Comparison of ENCODE assay signal across 8 cellular contexts in genomic region chr4:105196523-105197145, GRCh38. TPM values are rescaled to one million over a fixed set of nuclear protein-coding genes. Genes with fewer than 3 reads are reported as not detected.
DNase-seq lines count a peak whose midpoint lies in the region; ATAC-seq and TF ChIP-seq lines count a peak whose summit lies in the region.

No MANE protein-coding gene starts in this region.

- H3K36me3 Mint-ChIP-seq in natural killer cell = no peaks in the 10 kb centered on the region
- H3K36me3 Mint-ChIP-seq in natural killer cell treated with Interleukin-12 subunit alpha and Interleukin-12 subunit beta and Interleukin-15 and Interleukin-18, amount 100 ng/mL, for 72 hours = peaks cover 13% of the 10 kb centered on the region
- peaks cover 44% of the 10 kb centered on the region for H3K36me3 Mint-ChIP-seq in activated CD4-positive, alpha-beta T cell treated with anti-CD3 and anti-CD28 coated beads, Interleukin-2, amount 10 ng/mL, durations not matched to agents 24 days and 14 days (ENCODE audit: low read depth)

- no peaks in the 10 kb centered on the region for H3K9me3 ChIP-seq in OCI-LY1 (ENCODE audit: low read length)

- H3K27me3 ChIP-seq in OCI-LY1 (ENCODE audit: insufficient read depth, low read length) = no peaks in the 10 kb centered on the region

- no peaks in the 10 kb centered on the region for H3K9me2 ChIP-seq in OCI-LY1 (ENCODE audit: low read depth, low read length)

- peaks cover 51 to 54% of the 10 kb centered on the region in 2 donors for H3K4me1 Mint-ChIP-seq in natural killer cell
- peaks cover 33 to 48% of the 10 kb centered on the region in 2 donors for H3K4me1 Mint-ChIP-seq in natural killer cell treated with Interleukin-12 subunit alpha and Interleukin-12 subunit beta and Interleukin-15 and Interleukin-18, amount 100 ng/mL, for 72 hours (ENCODE audit: low read depth in 2 of 2)
- peaks cover 29% of the 10 kb centered on the region for H3K4me1 Mint-ChIP-seq in activated CD4-positive, alpha-beta T cell treated with anti-CD3 and anti-CD28 coated beads, Interleukin-2, amount 10 ng/mL, durations not matched to agents 24 days and 14 days

- H3K9ac ChIP-seq in OCI-LY1 (ENCODE audit: low read length) = no peak overlapping the region

- H3F3A ChIP-seq in OCI-LY1 (ENCODE audit: insufficient read depth, low read length) = no peaks in the 10 kb centered on the region

- intact Hi-C loops in natural killer cell (cut with micrococcal nuclease) (no loop called here), Right ventricle myocardium superior (cut with DNase I) (loop anchor here (10.0 kb wide), 1 partner anchor 52 kb away; the partner anchor contains the start of gene TET2)
- intact Hi-C loops in activated CD4-positive, alpha-beta T cell treated with anti-CD3 and anti-CD28 coated beads, Interleukin-2, amount 10 ng/mL, durations not matched to agents 24 days and 14 days (cut with micrococcal nuclease) = loop anchor here (1.0 to 10.0 kb wide), 2 partner anchors 19 to 232 kb away; no protein-coding TSS in a partner anchor

- H3K27me3 Mint-ChIP-seq in natural killer cell (ENCODE audit: low read depth in 2 of 2) = no peaks in the 10 kb centered on the region
- H3K27me3 Mint-ChIP-seq in natural killer cell treated with Interleukin-12 subunit alpha and Interleukin-12 subunit beta and Interleukin-15 and Interleukin-18, amount 100 ng/mL, for 72 hours = no peaks in the 10 kb centered on the region
- no peaks in the 10 kb centered on the region for H3K27me3 Mint-ChIP-seq in activated CD4-positive, alpha-beta T cell treated with anti-CD3 and anti-CD28 coated beads, Interleukin-2, amount 10 ng/mL, durations not matched to agents 24 days and 14 days

- peaks cover 20% of the 10 kb centered on the region for H3K4me1 ChIP-seq in OCI-LY1 (ENCODE audit: insufficient read depth, low read length, severe bottlenecking)

- H3K4me3 ChIP-seq in OCI-LY1 (ENCODE audit: low read depth, low read length, poor library complexity, severe bottlenecking) = no peak overlapping the region

- peak in 2 of 3 donors; percentile 36 to 76 for ATAC-seq in natural killer cell
- no peak for ATAC-seq in natural killer cell treated with Interleukin-12 subunit alpha and Interleukin-12 subunit beta and Interleukin-15 and Interleukin-18, amount 100 ng/mL, for 72 hours
- peak; percentile 69 for ATAC-seq in Right ventricle myocardium superior (ENCODE audit: poor library complexity)

- DNase-seq in natural killer cell (no peak), Right ventricle myocardium superior (no peak), putamen (ENCODE audit: low spot score) (no peak), NCI-H146 treated with DMSO at 0.1 percent for 48 hours (lab: John Stamatoyannopoulos, UW; ENCODE audit: unreplicated experiment) (no peak), DMS114 treated with DMSO at 0.1 percent for 48 hours (lab: John Stamatoyannopoulos, UW; ENCODE audit: unreplicated experiment) (no peak)
- DNase-seq in natural killer cell treated with Interleukin-12 subunit alpha and Interleukin-12 subunit beta and Interleukin-15 and Interleukin-18, amount 100 ng/mL, for 72 hours (ENCODE audit: low spot score) = no peak
- no peak for DNase-seq in activated CD4-positive, alpha-beta T cell treated with anti-CD3 and anti-CD28 coated beads, Interleukin-2, amount 10 ng/mL, durations not matched to agents 24 days and 14 days

- TF ChIP-seq CTCF in natural killer cell (IDR thresholded peaks at IDR 0.05) = peak; percentile 8
- peak; percentile 22 for TF ChIP-seq CTCF in OCI-LY1 (IDR thresholded peaks at IDR 0.05; ENCODE audit: low read length)

- H2AFZ ChIP-seq in OCI-LY1 (ENCODE audit: low read length) = no peak overlapping the region

- no peak overlapping the region; the same call in 1 of the 2 replicates for H3K4me2 ChIP-seq in OCI-LY1 (ENCODE audit: low read length)

- H3K9me3 Mint-ChIP-seq in natural killer cell = no peaks in the 10 kb centered on the region
- no peaks in the 10 kb centered on the region for H3K9me3 Mint-ChIP-seq in natural killer cell treated with Interleukin-12 subunit alpha and Interleukin-12 subunit beta and Interleukin-15 and Interleukin-18, amount 100 ng/mL, for 72 hours
- no peaks in the 10 kb centered on the region for H3K9me3 Mint-ChIP-seq in activated CD4-positive, alpha-beta T cell treated with anti-CD3 and anti-CD28 coated beads, Interleukin-2, amount 10 ng/mL, durations not matched to agents 24 days and 14 days

- H3K79me2 ChIP-seq in OCI-LY1 (ENCODE audit: insufficient read depth, low read length) = no peaks in the 10 kb centered on the region

- H3K36me3 ChIP-seq in OCI-LY1 (ENCODE audit: insufficient read depth, low read length) = no peaks in the 10 kb centered on the region

- H4K20me1 ChIP-seq in OCI-LY1 (ENCODE audit: insufficient read depth, low read length) = no peaks in the 10 kb centered on the region

- H3K4me3 Mint-ChIP-seq in natural killer cell = no peak overlapping the region
- no peak overlapping the region for H3K4me3 Mint-ChIP-seq in natural killer cell treated with Interleukin-12 subunit alpha and Interleukin-12 subunit beta and Interleukin-15 and Interleukin-18, amount 100 ng/mL, for 72 hours
- H3K4me3 Mint-ChIP-seq in activated CD4-positive, alpha-beta T cell treated with anti-CD3 and anti-CD28 coated beads, Interleukin-2, amount 10 ng/mL, durations not matched to agents 24 days and 14 days = no peak overlapping the region

- peak overlapping the region in 1 of 2 donors; percentile 2 for H3K27ac Mint-ChIP-seq in natural killer cell
- no peak overlapping the region for H3K27ac Mint-ChIP-seq in natural killer cell treated with Interleukin-12 subunit alpha and Interleukin-12 subunit beta and Interleukin-15 and Interleukin-18, amount 100 ng/mL, for 72 hours
- no peak overlapping the region for H3K27ac Mint-ChIP-seq in activated CD4-positive, alpha-beta T cell treated with anti-CD3 and anti-CD28 coated beads, Interleukin-2, amount 10 ng/mL, durations not matched to agents 24 days and 14 days

- no peak overlapping the region for H3K27ac ChIP-seq in OCI-LY1 (ENCODE audit: low read depth, low read length, poor library complexity, severe bottlenecking)

RNA-seq across cellular contexts. Expression of gene TET2, which starts 50.0 kb away (rescaled TPM):
- total RNA-seq in natural killer cell (10 to 100 TPM; 80.0 to 91.6 (median 82.8) TPM), Right ventricle myocardium superior (11.8 TPM)
- total RNA-seq in natural killer cell treated with Interleukin-12 subunit alpha and Interleukin-12 subunit beta and Interleukin-15 and Interleukin-18, amount 100 ng/mL, for 72 hours = 10 to 100 TPM; 39.2 to 44.7 TPM
- 26.1 and 28.9 TPM in 2 replicates for total RNA-seq in activated CD4-positive, alpha-beta T cell treated with anti-CD3 and anti-CD28 coated beads, Interleukin-2, amount 10 ng/mL, durations not matched to agents 24 days and 14 days

Comparison
In these comparisons a context has a peak if more than half of its experiments do, and no peak if none do; other contexts are left out.
1. ATAC-seq: peak in natural killer cell (2 of 3) and Right ventricle myocardium superior (single experiment); none in natural killer cell treated with Interleukin-12 subunit alpha and Interleukin-12 subunit beta and Interleukin-15 and Interleukin-18, amount 100 ng/mL, for 72 hours (0 of 2).